9 cellular contexts compared by ENCODE assay signal in the genomic region with DNA sequence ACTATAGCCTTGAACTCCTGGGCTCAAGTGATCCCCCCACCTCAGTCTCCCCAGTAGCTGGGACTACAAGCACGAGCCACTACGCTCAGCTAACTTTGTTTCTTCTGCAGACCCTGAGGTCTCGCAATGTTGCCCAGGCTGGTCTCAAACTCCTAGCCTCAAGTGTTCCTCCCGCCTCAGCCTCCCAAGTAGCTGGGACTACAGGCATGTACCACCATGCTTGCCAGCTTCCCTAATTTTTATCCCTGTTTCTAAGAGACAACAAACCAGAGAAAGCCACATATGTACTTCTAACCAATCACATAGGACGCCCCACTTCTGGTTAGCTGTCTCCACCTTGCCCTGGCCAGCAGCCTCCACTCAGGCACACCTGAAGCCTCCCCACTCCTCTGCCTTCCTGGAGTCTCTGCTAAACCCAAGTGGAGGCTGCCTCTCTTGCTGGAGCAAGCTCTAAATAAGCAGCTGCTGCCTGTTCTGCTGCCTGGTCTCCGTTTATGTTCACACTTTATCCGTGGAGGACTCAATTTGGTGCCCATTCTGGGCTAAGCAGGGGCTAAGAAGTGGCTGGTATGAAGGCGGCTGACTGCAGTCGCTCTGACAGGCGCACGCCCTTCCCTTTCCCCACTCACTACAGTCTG. TPM values are rescaled to one million over a fixed set of nuclear protein-coding genes. Genes with fewer than 3 reads are reported as not detected.
DNase-seq lines count a peak whose midpoint lies in the region; ATAC-seq and TF ChIP-seq lines count a peak whose summit lies in the region.
"Had no signal": no experiment of that assay in that cellular context is flagged by ENCODE, and none has a peak within 500 bp of the region (broad histone marks: within the 10 kb centered on the region; RNA-seq: fewer than 3 reads in every experiment).

No MANE protein-coding gene starts in this region.

- no peaks in the 10 kb centered on the region for H3K27me3 Mint-ChIP-seq in CD8-positive, alpha-beta memory T cell
- no peaks in the 10 kb centered on the region for H3K27me3 Mint-ChIP-seq in activated CD8-positive, alpha-beta T cell treated with anti-CD3 and anti-CD28 coated beads for 36 hours

- peaks cover 7% of the 10 kb centered on the region for H3K79me2 ChIP-seq in fibroblast of lung (ENCODE audit: control insufficient read depth, insufficient read depth, low read length)

- ATAC-seq in activated CD8-positive, alpha-beta T cell treated with anti-CD3 and anti-CD28 coated beads for 36 hours, result no peak
- no peak for ATAC-seq in GM18517 (IDR thresholded peaks at IDR 0.05; ENCODE audit: unreplicated experiment)

- H2AFZ ChIP-seq in fibroblast of lung (ENCODE audit: low read length), result no peak overlapping the region

- peaks cover 7 to 25% (median 12%) of the 10 kb centered on the region in 3 donors for H3K36me3 Mint-ChIP-seq in CD8-positive, alpha-beta memory T cell
- H3K36me3 Mint-ChIP-seq in activated CD8-positive, alpha-beta T cell treated with anti-CD3 and anti-CD28 coated beads for 36 hours (ENCODE audit: low read depth), result peaks cover 69% of the 10 kb centered on the region

- no peak overlapping the region for H3K4me3 ChIP-seq in CD8-positive, alpha-beta memory T cell (ENCODE audit: low read length)
- H3K4me3 ChIP-seq in fibroblast of lung (replicated peaks in 1 of 4; ENCODE audit: control extremely low read depth in 1 of 4, insufficient read depth in 1 of 4, low read depth in 3 of 4, low read length in 4 of 4), result no peak overlapping the region
- no peak overlapping the region for H3K4me3 ChIP-seq in skeletal muscle satellite cell (ENCODE audit: low read length)

- peaks cover 48 to 82% (median 80%) of the 10 kb centered on the region in 3 donors for H3K4me1 Mint-ChIP-seq in CD8-positive, alpha-beta memory T cell
- peaks cover 88% of the 10 kb centered on the region for H3K4me1 Mint-ChIP-seq in activated CD8-positive, alpha-beta T cell treated with anti-CD3 and anti-CD28 coated beads for 36 hours (ENCODE audit: low read depth)

- intact Hi-C loops in activated CD8-positive, alpha-beta T cell treated with anti-CD3 and anti-CD28 coated beads for 36 hours (cut with micrococcal nuclease), result no loop called here

- H3K4me1 ChIP-seq in CD8-positive, alpha-beta memory T cell (ENCODE audit: insufficient read depth, low read length), result peaks cover 33% of the 10 kb centered on the region
- peaks cover 35% of the 10 kb centered on the region for H3K4me1 ChIP-seq in fibroblast of lung (ENCODE audit: control insufficient read depth, extremely low read depth, insufficient read depth, low read length)
- H3K4me1 ChIP-seq in skeletal muscle satellite cell (ENCODE audit: control insufficient read depth, insufficient read depth, low read length), result peaks cover 57% of the 10 kb centered on the region

- H3K27ac ChIP-seq in CD8-positive, alpha-beta memory T cell (ENCODE audit: low read depth, low read length), result no peak overlapping the region
- peak overlapping the region; percentile 78 for H3K27ac ChIP-seq in fibroblast of lung (ENCODE audit: insufficient read depth, low read length)

- no peak for TF ChIP-seq CTCF in activated CD8-positive, alpha-beta T cell treated with anti-CD3 and anti-CD28 coated beads for 36 hours (IDR thresholded peaks at IDR 0.05)
- TF ChIP-seq CTCF in fibroblast of lung (conservative IDR thresholded peaks at IDR 0.05 in 1 of 2, IDR thresholded peaks at IDR 0.05 in 1 of 2; ENCODE audit: low read depth in 1 of 2, low read length in 2 of 2), result no peak

- H3K27me3 ChIP-seq in CD8-positive, alpha-beta memory T cell (ENCODE audit: insufficient read depth, low read length, poor library complexity, severe bottlenecking), result no peaks in the 10 kb centered on the region
- H3K27me3 ChIP-seq in fibroblast of lung (ENCODE audit: control insufficient read depth, insufficient read depth, low read length), result no peaks in the 10 kb centered on the region
- no peaks in the 10 kb centered on the region for H3K27me3 ChIP-seq in skeletal muscle satellite cell (ENCODE audit: control insufficient read depth, insufficient read depth, low read length)

- H3K27ac Mint-ChIP-seq in CD8-positive, alpha-beta memory T cell, result peak overlapping the region in 7 of 8 donors; percentile 63 to 98 (median 74)
- H3K27ac Mint-ChIP-seq in activated CD8-positive, alpha-beta T cell treated with anti-CD3 and anti-CD28 coated beads for 36 hours, result peak overlapping the region; percentile 68

- no peaks in the 10 kb centered on the region for H3K9me3 ChIP-seq in CD8-positive, alpha-beta memory T cell (ENCODE audit: low read length)
- H3K9me3 ChIP-seq in fibroblast of lung (ENCODE audit: control insufficient read depth, insufficient read depth, low read depth, low read length) (no peaks in the 10 kb centered on the region), skeletal muscle satellite cell (replicated peaks; ENCODE audit: low read length) (no peaks in the 10 kb centered on the region)

- CTCF ChIA-PET in CD8-positive, alpha-beta memory T cell (lab: Charles Lee), result interaction anchor here (0.6 to 3.4 kb wide), 5 partner anchors 9 to 124 kb away, joined by 3 to 28 read pairs (median 4); no protein-coding TSS in a partner anchor
- CTCF ChIA-PET in activated CD8-positive, alpha-beta T cell treated with anti-CD3 and anti-CD28 coated beads for 36 hours (lab: Charles Lee), result interaction anchor here (1.0 to 1.9 kb wide), 3 partner anchors 9 to 124 kb away, joined by 3 to 6 read pairs (median 3); no protein-coding TSS in a partner anchor

- DNase-seq in CD8-positive, alpha-beta memory T cell, result no peak
- no peak for DNase-seq in activated CD8-positive, alpha-beta T cell treated with anti-CD3 and anti-CD28 coated beads for 36 hours
- no peak for DNase-seq in fibroblast of lung (ENCODE audit: low read depth in 2 of 2)
- DNase-seq in iPS-NIHi11 (ENCODE audit: low spot score), result no peak
- no peak for DNase-seq in NCI-H226
- no peak for DNase-seq in NCI-H2029 (lab: John Stamatoyannopoulos, UW)
- DNase-seq: NCI-H1694 had no signal

- no peak overlapping the region for H3K4me2 ChIP-seq in fibroblast of lung (ENCODE audit: extremely low read depth, insufficient read depth, low read length)
- H3K4me2 ChIP-seq in skeletal muscle satellite cell (ENCODE audit: low read length), result peak overlapping the region; percentile 81

- H3K9ac ChIP-seq in fibroblast of lung (ENCODE audit: insufficient read depth, low read length), result no peak overlapping the region
- H3K9ac ChIP-seq in skeletal muscle satellite cell (ENCODE audit: low read depth, low read length), result peak overlapping the region; percentile 84

- POLR2A ChIA-PET in CD8-positive, alpha-beta memory T cell (lab: Charles Lee), result interaction anchor here (0.7 to 1.1 kb wide), 2 partner anchors 40 to 50 kb away, joined by 3 read pairs; no protein-coding TSS in a partner anchor
- POLR2A ChIA-PET in activated CD8-positive, alpha-beta T cell treated with anti-CD3 and anti-CD28 coated beads for 36 hours (lab: Charles Lee), result interaction anchor here (0.7 to 13.8 kb wide), 8 partner anchors 8 to 75 kb away, joined by 3 to 126 read pairs (median 4); a partner anchor contains a TSS

- H3K36me3 ChIP-seq in CD8-positive, alpha-beta memory T cell (ENCODE audit: insufficient read depth, low read length), result no peaks in the 10 kb centered on the region
- H3K36me3 ChIP-seq in fibroblast of lung (ENCODE audit: control insufficient read depth, insufficient read depth, low read length) (no peaks in the 10 kb centered on the region), skeletal muscle satellite cell (ENCODE audit: insufficient read depth, low read length) (no peaks in the 10 kb centered on the region)

- peak overlapping the region in 3 of 7 donors; percentile 4 to 23 (median 8) for H3K4me3 Mint-ChIP-seq in CD8-positive, alpha-beta memory T cell
- H3K4me3 Mint-ChIP-seq in activated CD8-positive, alpha-beta T cell treated with anti-CD3 and anti-CD28 coated beads for 36 hours, result no peak overlapping the region

- H3K9me3 Mint-ChIP-seq in CD8-positive, alpha-beta memory T cell, result no peaks in the 10 kb centered on the region
- H3K9me3 Mint-ChIP-seq in activated CD8-positive, alpha-beta T cell treated with anti-CD3 and anti-CD28 coated beads for 36 hours, result peaks cover 7% of the 10 kb centered on the region

- no peaks in the 10 kb centered on the region for H4K20me1 ChIP-seq in fibroblast of lung (ENCODE audit: control insufficient read depth, extremely low read depth, insufficient read depth, low read length)

RNA-seq across cellular contexts. Expression of a gene that starts 24.7 kb away (rescaled TPM):
- 100 to 1,000 TPM; 103 to 114 TPM for total RNA-seq in CD8-positive, alpha-beta memory T cell
- polyA plus RNA-seq in CD8-positive, alpha-beta memory T cell, result 132 TPM
- total RNA-seq in activated CD8-positive, alpha-beta T cell treated with anti-CD3 and anti-CD28 coated beads for 36 hours, result 100 to 1,000 TPM; 150 to 156 TPM
- total RNA-seq in fibroblast of lung, result 124 and 142 TPM in 2 replicates
- 48.8 and 62.3 TPM in 2 replicates for polyA plus RNA-seq in fibroblast of lung
- 99.0 and 130 TPM in 2 replicates for polyA plus RNA-seq in fibroblast of lung (2012)
- 141 and 163 TPM in 2 replicates for polyA minus RNA-seq in fibroblast of lung (ENCODE audit: low replicate concordance)
- 95.6 and 107 TPM in 2 replicates for total RNA-seq in skeletal muscle satellite cell (2012; rRNA removed)

RNA-seq across cellular contexts. Expression of a gene that starts 40.5 kb away (rescaled TPM):
- 10 to 100 TPM in 1 of 2 experiments, 1 to 10 TPM in 1; 9.1 to 10.8 TPM for total RNA-seq in CD8-positive, alpha-beta memory T cell
- polyA plus RNA-seq in CD8-positive, alpha-beta memory T cell, result 5.6 TPM
- total RNA-seq in activated CD8-positive, alpha-beta T cell treated with anti-CD3 and anti-CD28 coated beads for 36 hours, result 10 to 100 TPM; 10.9 to 12.7 TPM
- 1.8 and 3.6 TPM in 2 replicates for total RNA-seq in fibroblast of lung
- 2.0 and 2.9 TPM in 2 replicates for polyA plus RNA-seq in fibroblast of lung
- polyA plus RNA-seq in fibroblast of lung (2012), result 2.9 and 3.8 TPM in 2 replicates
- polyA minus RNA-seq in fibroblast of lung (ENCODE audit: low replicate concordance), result 7.1 and 8.2 TPM in 2 replicates
- total RNA-seq in skeletal muscle satellite cell (2012; rRNA removed), result 1.5 and 2.0 TPM in 2 replicates
